Comparison of ENCODE assay signal across 23 cellular contexts in the genomic region with DNA sequence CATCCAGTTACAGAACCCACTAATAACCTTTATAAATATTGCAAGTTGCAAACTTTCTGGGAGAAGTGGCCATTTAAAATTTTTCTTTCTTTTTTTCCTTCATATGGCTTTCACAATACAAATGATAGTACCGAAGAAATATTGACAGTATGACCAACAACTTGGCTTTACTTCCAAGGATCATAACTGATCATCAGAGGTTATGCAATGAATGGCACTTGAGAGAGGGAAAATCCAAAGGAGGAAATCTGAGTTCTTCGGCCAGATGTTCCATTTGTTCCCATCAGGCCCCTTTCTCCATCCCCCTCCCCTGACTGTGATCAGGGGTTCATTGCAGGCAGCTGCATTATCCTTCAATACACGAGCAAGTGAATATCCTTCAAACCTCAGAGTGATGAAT.
DNase-seq lines count a peak whose midpoint lies in the region; ATAC-seq, FAIRE-seq and TF ChIP-seq lines count a peak whose summit lies in the region.
"Had no signal": no experiment of that assay in that cellular context is flagged by ENCODE, and none has a peak within 500 bp of the region (broad histone marks: within the 10 kb centered on the region; RNA-seq: fewer than 3 reads in every experiment).

No MANE protein-coding gene starts in this region.

- H3K36me3 ChIP-seq in bronchial epithelial cell (ENCODE audit: control insufficient read depth, insufficient read depth, low read length) (no peaks in the 10 kb centered on the region), neural progenitor cell (no peaks in the 10 kb centered on the region)
- H3K36me3 ChIP-seq in CD8-positive, alpha-beta memory T cell (ENCODE audit: insufficient read depth, low read length) = no peaks in the 10 kb centered on the region
- H3K36me3 ChIP-seq: BE2C had no signal

- no peak for ATAC-seq in GM18870 (IDR thresholded peaks at IDR 0.05; ENCODE audit: unreplicated experiment)
- ATAC-seq: HepG2, SK-N-SH treated with all-trans-retinoic acid at 6 μM for 48 hours had no signal

- no peak overlapping the region for H3K9ac ChIP-seq in neural progenitor cell

- no peaks in the 10 kb centered on the region for H3K9me3 Mint-ChIP-seq in CD8-positive, alpha-beta memory T cell
- H3K9me3 Mint-ChIP-seq in neural progenitor cell = peaks cover 2% of the 10 kb centered on the region
- H3K9me3 Mint-ChIP-seq: CD4-positive, alpha-beta memory T cell; HFFc6 had no signal

- no peak for FAIRE-seq in bronchial epithelial cell (lab: Jason Lieb, UNC)
- FAIRE-seq: HepG2 had no signal

- no peak overlapping the region for H3K4me3 ChIP-seq in bronchial epithelial cell (ENCODE audit: low read depth, low read length)
- no peak overlapping the region for H3K4me3 ChIP-seq in foreskin fibroblast (ENCODE audit: low read depth in 1 of 2, low read length in 2 of 2)
- H3K4me3 ChIP-seq in CD8-positive, alpha-beta memory T cell (ENCODE audit: low read length) = no peak overlapping the region
- no peak overlapping the region for H3K4me3 ChIP-seq in neural progenitor cell
- H3K4me3 ChIP-seq: PC-9 had no signal

- no peak overlapping the region for H3K27ac ChIP-seq in CD8-positive, alpha-beta memory T cell (ENCODE audit: low read depth, low read length)
- H3K27ac ChIP-seq in neural progenitor cell = no peak overlapping the region
- H3K27ac ChIP-seq: PC-9, RWPE1 had no signal

- H3K27me3 ChIP-seq in bronchial epithelial cell (ENCODE audit: control insufficient read depth, insufficient read depth, low read length) = no peaks in the 10 kb centered on the region
- H3K27me3 ChIP-seq in CD8-positive, alpha-beta memory T cell (ENCODE audit: insufficient read depth, low read length, poor library complexity, severe bottlenecking) = no peaks in the 10 kb centered on the region
- no peaks in the 10 kb centered on the region for H3K27me3 ChIP-seq in neural progenitor cell
- H3K27me3 ChIP-seq: BE2C had no signal

- H2AFZ ChIP-seq in neural progenitor cell (replicated peaks) = no peak overlapping the region
- H2AFZ ChIP-seq: PC-9 had no signal

- no peaks in the 10 kb centered on the region for H3K9me3 ChIP-seq in CD8-positive, alpha-beta memory T cell (ENCODE audit: low read length)
- H3K9me3 ChIP-seq in neural progenitor cell (ENCODE audit: low read depth) = no peaks in the 10 kb centered on the region
- H3K9me3 ChIP-seq: BE2C had no signal

- no peak for TF ChIP-seq CTCF in bronchial epithelial cell (IDR thresholded peaks at IDR 0.05; ENCODE audit: insufficient read depth, low read length, severe bottlenecking)
- no peak for TF ChIP-seq CTCF in foreskin fibroblast (IDR thresholded peaks at IDR 0.05; ENCODE audit: low read depth, low read length)
- TF ChIP-seq CTCF in neural progenitor cell (IDR thresholded peaks at IDR 0.05) = no peak

- H3F3A ChIP-seq in neural progenitor cell (ENCODE audit: low read depth) = no peaks in the 10 kb centered on the region

- H3K4me1 Mint-ChIP-seq in CD8-positive, alpha-beta memory T cell = peaks cover 3 to 5% (median 4%) of the 10 kb centered on the region in 3 donors
- H3K4me1 Mint-ChIP-seq in neural progenitor cell = no peaks in the 10 kb centered on the region

- DNase-seq in GM04504 (ENCODE audit: low read depth) = peak; percentile 46
- DNase-seq in bronchial epithelial cell (ENCODE audit: low read depth) = peak; percentile 8
- DNase-seq in foreskin fibroblast = peak; percentile 32 to 63
- no peak for DNase-seq in CD8-positive, alpha-beta memory T cell
- DNase-seq in neural progenitor cell (ENCODE audit: low spot score) = no peak
- no peak for DNase-seq in activated gamma-delta T cell (lab: John Stamatoyannopoulos, UW)
- DNase-seq: BE2C; Calu3; CD4-positive, alpha-beta memory T cell; DMS53; KG1; MV-4-11; NCI-H1436; NCI-H1930; NCI-H345; NCI-H526; PC-9; SIG-M5 had no signal

- H3K4me3 Mint-ChIP-seq in CD8-positive, alpha-beta memory T cell = no peak overlapping the region
- H3K4me3 Mint-ChIP-seq in neural progenitor cell = no peak overlapping the region
- H3K4me3 Mint-ChIP-seq: CD4-positive, alpha-beta memory T cell; HFFc6 had no signal

- H3K4me1 ChIP-seq in CD8-positive, alpha-beta memory T cell (ENCODE audit: insufficient read depth, low read length) = no peaks in the 10 kb centered on the region
- H3K4me1 ChIP-seq in neural progenitor cell = no peaks in the 10 kb centered on the region
- H3K4me1 ChIP-seq: BE2C had no signal

- no peaks in the 10 kb centered on the region for H4K20me1 ChIP-seq in neural progenitor cell (ENCODE audit: low read depth)

- no peaks in the 10 kb centered on the region for H3K79me2 ChIP-seq in neural progenitor cell (ENCODE audit: low read depth)

- CTCF ChIA-PET in CD8-positive, alpha-beta memory T cell (lab: Charles Lee) = no interaction called here

- POLR2A ChIA-PET in CD8-positive, alpha-beta memory T cell (lab: Charles Lee) = no interaction called here

- no peak overlapping the region for H3K27ac Mint-ChIP-seq in CD8-positive, alpha-beta memory T cell
- no peak overlapping the region for H3K27ac Mint-ChIP-seq in neural progenitor cell
- H3K27ac Mint-ChIP-seq: CD4-positive, alpha-beta memory T cell; HFFc6 had no signal

- H3K4me2 ChIP-seq in neural progenitor cell = no peak overlapping the region
- H3K4me2 ChIP-seq: PC-9 had no signal

- H3K27me3 Mint-ChIP-seq in CD8-positive, alpha-beta memory T cell = peaks cover under 1 to 17% of the 10 kb centered on the region in 2 donors
- peaks cover 3% of the 10 kb centered on the region for H3K27me3 Mint-ChIP-seq in neural progenitor cell (ENCODE audit: insufficient read depth, low read depth)

- peaks cover 0 to 4% (median 0%) of the 10 kb centered on the region in 3 donors for H3K36me3 Mint-ChIP-seq in CD8-positive, alpha-beta memory T cell
- H3K36me3 Mint-ChIP-seq in neural progenitor cell = no peaks in the 10 kb centered on the region
- H3K36me3 Mint-ChIP-seq: CD4-positive, alpha-beta memory T cell had no signal

Comparison
In these comparisons a context has a peak if more than half of its experiments do, and no peak if none do; other contexts are left out.
1. DNase-seq: peak in GM04504 (single experiment), bronchial epithelial cell (single experiment) and foreskin fibroblast (2 of 2); none in CD8-positive, alpha-beta memory T cell (0 of 5), neural progenitor cell (single experiment) and activated gamma-delta T cell (single experiment).